In the genomic region with DNA sequence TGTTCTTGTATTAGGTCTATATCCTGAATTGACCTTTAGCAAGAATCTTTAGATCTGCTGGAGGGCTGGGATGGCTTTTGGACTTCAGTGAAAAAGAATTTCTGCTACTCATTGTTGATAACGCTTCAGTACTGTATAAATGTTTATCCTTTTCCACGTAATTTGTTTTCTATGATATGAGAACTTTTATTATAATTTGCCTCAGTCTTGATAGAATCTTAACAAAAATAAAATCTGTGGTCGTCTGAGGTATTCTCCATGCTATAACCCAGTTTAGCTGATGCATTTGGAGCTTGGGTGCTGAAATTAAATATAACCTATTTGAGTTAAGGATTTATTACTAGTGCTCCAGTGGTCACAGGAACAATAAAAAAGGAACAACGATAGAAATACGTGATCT, we compare ENCODE assay signal across 21 cellular contexts.
"Had no signal": no experiment of that assay in that cellular context is flagged by ENCODE, and none has a peak within 500 bp of the region (broad histone marks: within the 10 kb centered on the region; RNA-seq: fewer than 3 reads in every experiment).

No MANE protein-coding gene starts in this region.

- H3K27ac ChIP-seq: HL-60 had no signal

- FAIRE-seq: HTR-8/SVneo had no signal

- H3K9me3 ChIP-seq: MG63, SK-N-SH had no signal

- H3K4me2 ChIP-seq: SK-N-SH had no signal

- DNase-seq: Karpas-422, KG1, MG63, NCI-H1092, NCI-H1105 treated with DMSO at 0.1 percent for 48 hours, NCI-H1417 treated with DMSO at 0.1 percent for 48 hours, NCI-H146, NCI-H1694 treated with DMSO at 0.1 percent for 48 hours, NCI-H1930, NCI-H2081, NCI-H2107, NCI-H2227 treated with DMSO at 0.1 percent for 48 hours, NCI-H524, NCI-H526 treated with DMSO at 0.1 percent for 48 hours, NCI-H774, RPMI8226, SHP77, SK-N-SH, SW 1271 had no signal

- H3K4me3 ChIP-seq: MG63 had no signal

- H3K27me3 ChIP-seq: MG63 had no signal

- H3K9ac ChIP-seq: SK-N-SH had no signal
